Comparison of ENCODE assay signal across 1 cellular context in genomic region chr20:822651-823325, GRCh38.
TF ChIP-seq lines count a peak whose summit lies in the region.

No MANE protein-coding gene starts in this region.

TF ChIP-seq in GM23338, 12 proteins besides CTCF, POLR2A, EP300 and RAD21:
- TF ChIP-seq ZNF462 (CRISPR knock-in tag; IDR thresholded peaks at IDR 0.05) (no peak), JUNB (IDR thresholded peaks at IDR 0.05; ENCODE audit: unreplicated experiment) (no peak), POLR2AphosphoS5 (IDR thresholded peaks at IDR 0.05; ENCODE audit: low read depth) (no peak), EZH2phosphoT487 (IDR thresholded peaks at IDR 0.05; ENCODE audit: unreplicated experiment) (no peak), STAT1 (IDR thresholded peaks at IDR 0.05; ENCODE audit: unreplicated experiment) (no peak), NANOG (IDR thresholded peaks at IDR 0.05; ENCODE audit: borderline replicate concordance) (no peak), EZH2 (IDR thresholded peaks at IDR 0.05; ENCODE audit: low read depth, unreplicated experiment) (no peak), ZNF114 (CRISPR knock-in tag; IDR thresholded peaks at IDR 0.05) (no peak), ZNF331 (CRISPR knock-in tag; IDR thresholded peaks at IDR 0.05; ENCODE audit: low read depth) (no peak), CREB1 (CRISPR knock-in tag; IDR thresholded peaks at IDR 0.05; ENCODE audit: low read depth) (no peak)
- TF ChIP-seq, protein P1, sequence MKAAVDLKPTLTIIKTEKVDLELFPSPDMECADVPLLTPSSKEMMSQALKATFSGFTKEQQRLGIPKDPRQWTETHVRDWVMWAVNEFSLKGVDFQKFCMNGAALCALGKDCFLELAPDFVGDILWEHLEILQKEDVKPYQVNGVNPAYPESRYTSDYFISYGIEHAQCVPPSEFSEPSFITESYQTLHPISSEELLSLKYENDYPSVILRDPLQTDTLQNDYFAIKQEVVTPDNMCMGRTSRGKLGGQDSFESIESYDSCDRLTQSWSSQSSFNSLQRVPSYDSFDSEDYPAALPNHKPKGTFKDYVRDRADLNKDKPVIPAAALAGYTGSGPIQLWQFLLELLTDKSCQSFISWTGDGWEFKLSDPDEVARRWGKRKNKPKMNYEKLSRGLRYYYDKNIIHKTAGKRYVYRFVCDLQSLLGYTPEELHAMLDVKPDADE (IDR thresholded peaks at IDR 0.05): no peak
- TF ChIP-seq, protein P2, sequence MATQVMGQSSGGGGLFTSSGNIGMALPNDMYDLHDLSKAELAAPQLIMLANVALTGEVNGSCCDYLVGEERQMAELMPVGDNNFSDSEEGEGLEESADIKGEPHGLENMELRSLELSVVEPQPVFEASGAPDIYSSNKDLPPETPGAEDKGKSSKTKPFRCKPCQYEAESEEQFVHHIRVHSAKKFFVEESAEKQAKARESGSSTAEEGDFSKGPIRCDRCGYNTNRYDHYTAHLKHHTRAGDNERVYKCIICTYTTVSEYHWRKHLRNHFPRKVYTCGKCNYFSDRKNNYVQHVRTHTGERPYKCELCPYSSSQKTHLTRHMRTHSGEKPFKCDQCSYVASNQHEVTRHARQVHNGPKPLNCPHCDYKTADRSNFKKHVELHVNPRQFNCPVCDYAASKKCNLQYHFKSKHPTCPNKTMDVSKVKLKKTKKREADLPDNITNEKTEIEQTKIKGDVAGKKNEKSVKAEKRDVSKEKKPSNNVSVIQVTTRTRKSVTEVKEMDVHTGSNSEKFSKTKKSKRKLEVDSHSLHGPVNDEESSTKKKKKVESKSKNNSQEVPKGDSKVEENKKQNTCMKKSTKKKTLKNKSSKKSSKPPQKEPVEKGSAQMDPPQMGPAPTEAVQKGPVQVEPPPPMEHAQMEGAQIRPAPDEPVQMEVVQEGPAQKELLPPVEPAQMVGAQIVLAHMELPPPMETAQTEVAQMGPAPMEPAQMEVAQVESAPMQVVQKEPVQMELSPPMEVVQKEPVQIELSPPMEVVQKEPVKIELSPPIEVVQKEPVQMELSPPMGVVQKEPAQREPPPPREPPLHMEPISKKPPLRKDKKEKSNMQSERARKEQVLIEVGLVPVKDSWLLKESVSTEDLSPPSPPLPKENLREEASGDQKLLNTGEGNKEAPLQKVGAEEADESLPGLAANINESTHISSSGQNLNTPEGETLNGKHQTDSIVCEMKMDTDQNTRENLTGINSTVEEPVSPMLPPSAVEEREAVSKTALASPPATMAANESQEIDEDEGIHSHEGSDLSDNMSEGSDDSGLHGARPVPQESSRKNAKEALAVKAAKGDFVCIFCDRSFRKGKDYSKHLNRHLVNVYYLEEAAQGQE (IDR thresholded peaks at IDR 0.05; ENCODE audit: unreplicated experiment): no peak
TF ChIP-seq in GM23338: peak in this region for 0.
